ENCODE assay signal across 40 cellular contexts in the genomic region with DNA sequence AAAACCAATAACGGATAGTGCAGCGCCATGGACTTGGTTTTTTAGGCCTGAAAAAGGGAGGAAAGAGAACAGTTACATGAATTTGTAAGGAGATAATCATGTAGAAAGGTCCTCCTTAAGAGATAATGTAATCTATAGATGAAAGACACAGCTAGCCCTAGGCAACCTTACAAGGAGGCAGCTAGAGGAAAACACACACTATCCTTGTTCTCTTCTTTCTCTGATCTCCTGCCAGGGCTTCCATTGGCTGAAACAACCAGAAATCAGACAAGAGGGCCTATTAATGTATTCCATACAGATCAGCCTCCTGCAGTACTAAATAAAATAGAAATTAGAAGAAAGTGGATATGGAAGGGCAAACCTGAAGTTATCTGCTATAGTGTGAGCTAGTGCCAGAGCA. TPM values are rescaled to one million over a fixed set of nuclear protein-coding genes. Genes with fewer than 3 reads are reported as not detected.
"Had no signal": no experiment of that assay in that cellular context is flagged by ENCODE, and none has a peak within 500 bp of the region (broad histone marks: within the 10 kb centered on the region; RNA-seq: fewer than 3 reads in every experiment).

No MANE protein-coding gene starts in this region.

- H3K4me1 ChIP-seq: Peyer's patch had no signal

- H3K9me3 Mint-ChIP-seq: activated CD4-positive, alpha-beta memory T cell treated with anti-CD3 and anti-CD28 coated beads, Interleukin-2, amount 10 ng/mL, durations not matched to agents 7 days and 5 days; activated naive CD8-positive, alpha-beta T cell treated with anti-CD3 and anti-CD28 coated beads for 36 hours had no signal

- H3K27me3 Mint-ChIP-seq: activated B cell treated with CpG ODN at 0.5 μM for 24 hours; activated CD4-positive, alpha-beta memory T cell treated with anti-CD3 and anti-CD28 coated beads, Interleukin-2, amount 10 ng/mL, durations not matched to agents 7 days and 5 days; activated CD8-positive, alpha-beta memory T cell treated with anti-CD3 and anti-CD28 coated beads, Interleukin-2, amount 10 ng/mL, durations not matched to agents 7 days and 5 days; activated naive CD4-positive, alpha-beta T cell treated with anti-CD3 and anti-CD28 coated beads, Interleukin-2, amount 10 ng/mL, durations not matched to agents 7 days and 5 days; activated naive CD8-positive, alpha-beta T cell treated with anti-CD3 and anti-CD28 coated beads for 36 hours had no signal

- H3K27ac Mint-ChIP-seq: activated B cell treated with CpG ODN at 0.5 μM for 24 hours; activated CD4-positive, alpha-beta memory T cell treated with anti-CD3 and anti-CD28 coated beads, Interleukin-2, amount 10 ng/mL, durations not matched to agents 7 days and 5 days; activated CD8-positive, alpha-beta memory T cell treated with anti-CD3 and anti-CD28 coated beads, Interleukin-2, amount 10 ng/mL, durations not matched to agents 7 days and 5 days; activated naive CD4-positive, alpha-beta T cell treated with anti-CD3 and anti-CD28 coated beads, Interleukin-2, amount 10 ng/mL, durations not matched to agents 7 days and 5 days; activated naive CD8-positive, alpha-beta T cell treated with anti-CD3 and anti-CD28 coated beads for 36 hours had no signal

- ATAC-seq: activated CD8-positive, alpha-beta memory T cell treated with anti-CD3 and anti-CD28 coated beads, Interleukin-2, amount 10 ng/mL, durations not matched to agents 7 days and 5 days; PC-3; Right ventricle myocardium inferior had no signal

- H3K27me3 ChIP-seq: brain microvascular endothelial cell, MG63, Peyer's patch had no signal

- H3K4me3 Mint-ChIP-seq: activated B cell treated with CpG ODN at 0.5 μM for 24 hours; activated CD4-positive, alpha-beta memory T cell treated with anti-CD3 and anti-CD28 coated beads, Interleukin-2, amount 10 ng/mL, durations not matched to agents 7 days and 5 days; activated CD8-positive, alpha-beta memory T cell treated with anti-CD3 and anti-CD28 coated beads, Interleukin-2, amount 10 ng/mL, durations not matched to agents 7 days and 5 days; activated naive CD4-positive, alpha-beta T cell treated with anti-CD3 and anti-CD28 coated beads, Interleukin-2, amount 10 ng/mL, durations not matched to agents 7 days and 5 days; activated naive CD8-positive, alpha-beta T cell treated with anti-CD3 and anti-CD28 coated beads for 36 hours had no signal

- H3K4me3 ChIP-seq: MG63, Peyer's patch had no signal

- H3K36me3 Mint-ChIP-seq: activated CD8-positive, alpha-beta memory T cell treated with anti-CD3 and anti-CD28 coated beads, Interleukin-2, amount 10 ng/mL, durations not matched to agents 7 days and 5 days; activated naive CD4-positive, alpha-beta T cell treated with anti-CD3 and anti-CD28 coated beads, Interleukin-2, amount 10 ng/mL, durations not matched to agents 7 days and 5 days; activated naive CD8-positive, alpha-beta T cell treated with anti-CD3 and anti-CD28 coated beads for 36 hours had no signal

- DNase-seq: activated B cell treated with CpG ODN at 0.5 μM for 24 hours; activated CD4-positive, alpha-beta memory T cell treated with anti-CD3 and anti-CD28 coated beads, Interleukin-2, amount 10 ng/mL, durations not matched to agents 7 days and 5 days; activated CD4-positive, alpha-beta T cell treated with anti-CD3 and anti-CD28 coated beads for 4 hours; activated CD4-positive, CD25-positive, alpha-beta regulatory T cell treated with anti-CD3 and anti-CD28 coated beads, Interleukin-2, amount 50 U/mL, for 72 hours; activated CD8-positive, alpha-beta memory T cell treated with anti-CD3 and anti-CD28 coated beads for 24 hours; activated CD8-positive, alpha-beta memory T cell treated with anti-CD3 and anti-CD28 coated beads, Interleukin-2, amount 10 ng/mL, durations not matched to agents 7 days and 5 days; activated CD8-positive, alpha-beta memory T cell treated with anti-CD3 and anti-CD28 coated beads, Interleukin-2, amount 50 U/mL, for 48 hours; activated effector memory CD4-positive, alpha-beta T cell treated with Interleukin-2 at 50 U/mL for 16 hours; activated naive CD4-positive, alpha-beta T cell treated with anti-CD3 and anti-CD28 coated beads, Interleukin-2, amount 10 ng/mL, durations not matched to agents 7 days and 5 days; activated naive CD8-positive, alpha-beta T cell treated with anti-CD3 and anti-CD28 coated beads for 36 hours; activated T-cell treated with anti-CD3 and anti-CD28 coated beads, Interleukin-2, amount 50 U/mL, for 48 hours; amniotic stem cell; aorta; brain microvascular endothelial cell; central memory CD4-positive, alpha-beta T cell; Kasumi-1; KG1; MG63; NCI-H1048; NCI-H1417; NCI-H146; NCI-H187; NCI-H2029 treated with DMSO at 0.1 percent for 48 hours; NCI-H2107; NCI-H2171 treated with DMSO at 0.1 percent for 48 hours; NCI-H2227 treated with DMSO at 0.1 percent for 48 hours; NCI-H446; NCI-H510A treated with DMSO at 0.1 percent for 48 hours; NCI-H526 treated with DMSO at 0.1 percent for 48 hours; NCI-H774; PC-3; Peyer's patch; SIG-M5; SW 1271; T-helper 1 cell; T-helper 2 cell; T-helper 9 cell had no signal

- H3K9me3 ChIP-seq: MG63, Peyer's patch had no signal

- H3K27ac ChIP-seq: brain microvascular endothelial cell, Peyer's patch, RWPE1, VCaP had no signal

- H3K36me3 ChIP-seq: brain microvascular endothelial cell, MG63, Peyer's patch had no signal

- H3K4me1 Mint-ChIP-seq: activated B cell treated with CpG ODN at 0.5 μM for 24 hours; activated CD4-positive, alpha-beta memory T cell treated with anti-CD3 and anti-CD28 coated beads, Interleukin-2, amount 10 ng/mL, durations not matched to agents 7 days and 5 days; activated CD8-positive, alpha-beta memory T cell treated with anti-CD3 and anti-CD28 coated beads, Interleukin-2, amount 10 ng/mL, durations not matched to agents 7 days and 5 days; activated naive CD4-positive, alpha-beta T cell treated with anti-CD3 and anti-CD28 coated beads, Interleukin-2, amount 10 ng/mL, durations not matched to agents 7 days and 5 days; activated naive CD8-positive, alpha-beta T cell treated with anti-CD3 and anti-CD28 coated beads for 36 hours had no signal

RNA-seq across cellular contexts. Expression of a gene that starts 53.0 kb away (rescaled TPM):
- total RNA-seq: activated B cell treated with CpG ODN at 0.5 μM for 24 hours; activated CD4-positive, alpha-beta memory T cell treated with anti-CD3 and anti-CD28 coated beads, Interleukin-2, amount 10 ng/mL, durations not matched to agents 7 days and 5 days; activated CD8-positive, alpha-beta memory T cell treated with anti-CD3 and anti-CD28 coated beads, Interleukin-2, amount 10 ng/mL, durations not matched to agents 7 days and 5 days; activated naive CD8-positive, alpha-beta T cell treated with anti-CD3 and anti-CD28 coated beads for 36 hours; PC-3; Peyer's patch had no signal
